9 cellular contexts compared by ENCODE assay signal in the genomic region with DNA sequence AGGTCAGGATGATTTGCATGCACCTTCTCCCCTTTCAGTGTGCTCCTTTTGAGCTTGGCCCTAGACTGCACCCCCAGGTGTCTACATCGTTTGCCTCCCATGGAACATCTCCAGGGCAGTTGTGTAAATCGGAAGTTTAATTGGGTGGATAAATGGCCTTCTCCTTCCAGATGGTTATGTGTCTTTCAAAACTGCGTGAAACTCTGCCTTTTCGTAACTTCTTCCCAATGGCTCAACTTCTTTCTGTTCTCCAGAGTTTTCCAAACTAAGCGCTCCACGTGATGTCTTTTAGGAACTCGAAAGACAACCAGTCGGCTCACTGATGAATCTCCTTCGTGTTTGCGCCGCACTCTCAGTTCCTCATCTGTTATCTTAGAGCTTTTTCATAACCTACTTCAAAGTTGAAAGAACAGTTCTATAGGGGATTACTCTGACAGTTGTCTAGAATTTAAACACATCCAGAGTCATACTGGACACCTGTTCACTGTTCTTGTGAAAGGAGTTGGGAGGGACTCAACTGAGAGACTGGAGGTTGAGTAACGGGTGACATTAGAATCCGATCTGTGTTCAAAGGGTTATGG. TPM values are rescaled to one million over a fixed set of nuclear protein-coding genes. Genes with fewer than 3 reads are reported as not detected.
DNase-seq lines count a peak whose midpoint lies in the region; ATAC-seq and TF ChIP-seq lines count a peak whose summit lies in the region.
"Had no signal": no experiment of that assay in that cellular context is flagged by ENCODE, and none has a peak within 500 bp of the region (broad histone marks: within the 10 kb centered on the region; RNA-seq: fewer than 3 reads in every experiment).

No MANE protein-coding gene starts in this region.

- TF ChIP-seq POLR2A in body of pancreas (IDR thresholded peaks at IDR 0.05) = no peak

- H3K4me1 ChIP-seq in subcutaneous abdominal adipose tissue (ENCODE audit: control insufficient read depth in 5 of 5, insufficient read depth in 5 of 5, low read length in 5 of 5) (peaks cover 3 to 24% (median 18%) of the 10 kb centered on the region in 5 donors), body of pancreas (peaks cover 5% of the 10 kb centered on the region)

- DNase-seq in activated T-cell treated with anti-CD3 and anti-CD28 coated beads, Interleukin-2, amount 50 U/mL, for 72 hours = no peak
- DNase-seq in activated T-cell treated with anti-CD3 and anti-CD28 coated beads for 4 hours (no peak), WERI-Rb-1 (no peak), body of pancreas (no peak), COLO668 (lab: John Stamatoyannopoulos, UW; ENCODE audit: unreplicated experiment) (no peak), ACHN (no peak)

- intact Hi-C loops in body of pancreas (cut with DNase I) = no loop called here

- peaks cover 55% of the 10 kb centered on the region for H3K27me3 Mint-ChIP-seq in activated T-cell treated with anti-CD3 and anti-CD28 coated beads, Interleukin-2, amount 50 U/mL, for 72 hours (ENCODE audit: low read depth)

- no peak overlapping the region for H3K9ac ChIP-seq in subcutaneous abdominal adipose tissue (ENCODE audit: low read length in 5 of 5)

- ATAC-seq in activated T-cell treated with anti-CD3 and anti-CD28 coated beads, Interleukin-2, amount 50 U/mL, for 72 hours (replicated peaks in 1 of 2) = no peak
- no peak for ATAC-seq in body of pancreas

- no peaks in the 10 kb centered on the region for H3K9me3 Mint-ChIP-seq in activated T-cell treated with anti-CD3 and anti-CD28 coated beads, Interleukin-2, amount 50 U/mL, for 72 hours

- H3K27ac ChIP-seq in WERI-Rb-1 (no peak overlapping the region), subcutaneous abdominal adipose tissue (ENCODE audit: low read depth, low read length) (no peak overlapping the region), body of pancreas (no peak overlapping the region)

- H3K4me3 ChIP-seq in WERI-Rb-1 (ENCODE audit: low read depth, low read length) (peak overlapping the region; percentile 61), iPS-18c (ENCODE audit: insufficient read depth, low read depth, low read length) (peak overlapping the region; percentile 67), subcutaneous abdominal adipose tissue (ENCODE audit: low read depth in 1 of 5, low read length in 5 of 5) (peak overlapping the region; percentile 25 to 65 (median 60)), body of pancreas (no peak overlapping the region)

- H3K27ac Mint-ChIP-seq in activated T-cell treated with anti-CD3 and anti-CD28 coated beads, Interleukin-2, amount 50 U/mL, for 72 hours = no peak overlapping the region

- 56 to 64% methylated on average over 13 of the region's 13 CpGs for WGBS in body of pancreas, 2 donors

- peaks cover 5% of the 10 kb centered on the region for H3K27me3 ChIP-seq in WERI-Rb-1 (ENCODE audit: insufficient read depth, low read depth, severe bottlenecking)
- H3K27me3 ChIP-seq in subcutaneous abdominal adipose tissue (ENCODE audit: control insufficient read depth in 5 of 5, insufficient read depth in 4 of 5, low read length in 5 of 5) = peaks cover 12 to 26% (median 18%) of the 10 kb centered on the region in 5 donors
- H3K27me3 ChIP-seq in body of pancreas = no peaks in the 10 kb centered on the region

- TF ChIP-seq CTCF in WERI-Rb-1 (IDR thresholded peaks at IDR 0.05; ENCODE audit: low read depth, low read length) (no peak), body of pancreas (IDR thresholded peaks at IDR 0.05) (no peak)

- H3K9me3 ChIP-seq in WERI-Rb-1 (ENCODE audit: severe bottlenecking) (no peaks in the 10 kb centered on the region), iPS-18c (ENCODE audit: control insufficient read depth, insufficient read depth, low read length) (no peaks in the 10 kb centered on the region), subcutaneous abdominal adipose tissue (ENCODE audit: control insufficient read depth in 5 of 5, low read length in 5 of 5) (no peaks in the 10 kb centered on the region), body of pancreas (no peaks in the 10 kb centered on the region)

- peaks cover 5% of the 10 kb centered on the region for H3K4me1 Mint-ChIP-seq in activated T-cell treated with anti-CD3 and anti-CD28 coated beads, Interleukin-2, amount 50 U/mL, for 72 hours (ENCODE audit: low read depth)

- in situ Hi-C loops in ACHN (cut with HindIII; ENCODE audit: low pct_ligation_motif_present, low pct_unique_long_range_greater_than_20kb, low sequenced_read_pairs) = no loop called here

- peak overlapping the region; percentile 51 to 70 for H3K4me3 Mint-ChIP-seq in activated T-cell treated with anti-CD3 and anti-CD28 coated beads, Interleukin-2, amount 50 U/mL, for 72 hours

- peaks cover 0 to 4% of the 10 kb centered on the region in 2 donors for H3K36me3 Mint-ChIP-seq in activated T-cell treated with anti-CD3 and anti-CD28 coated beads, Interleukin-2, amount 50 U/mL, for 72 hours (ENCODE audit: insufficient read depth in 2 of 2)

- no peaks in the 10 kb centered on the region for H3K36me3 ChIP-seq in WERI-Rb-1
- H3K36me3 ChIP-seq in subcutaneous abdominal adipose tissue (ENCODE audit: control insufficient read depth in 5 of 5, insufficient read depth in 5 of 5, low read length in 5 of 5) = no peaks in the 10 kb centered on the region
- H3K36me3 ChIP-seq in body of pancreas (replicated peaks in 1 of 2; ENCODE audit: insufficient read depth in 1 of 2, low read depth in 2 of 2) = no peaks in the 10 kb centered on the region

RNA-seq across cellular contexts. Expression of gene ADAMTS19, which starts 1.8 kb away (rescaled TPM):
- not detected for total RNA-seq in activated T-cell treated with anti-CD3 and anti-CD28 coated beads, Interleukin-2, amount 50 U/mL, for 72 hours
- total RNA-seq in body of pancreas = 1 to 10 TPM in 1 of 2 donors, under 1 TPM in 1; 0.26 to 1.3 TPM
- total RNA-seq: activated CD8-positive, alpha-beta memory T cell treated with anti-CD3 and anti-CD28 coated beads for 36 hours had no signal

Comparison
In these comparisons a context has a peak if more than half of its experiments do, and no peak if none do; other contexts are left out.
1. H3K4me3 ChIP-seq: peak in WERI-Rb-1 (single experiment), iPS-18c (single experiment) and subcutaneous abdominal adipose tissue (5 of 5); none in body of pancreas (0 of 2).